ENCODE assay signal across 8 cellular contexts in genomic region chr14:33676135-33676566, GRCh38.
DNase-seq lines count a peak whose midpoint lies in the region; ATAC-seq, FAIRE-seq and TF ChIP-seq lines count a peak whose summit lies in the region.

No MANE protein-coding gene starts in this region.

- no peak overlapping the region for H3K27ac ChIP-seq in K562 (ENCODE audit: extremely low read depth, low read depth, low read length)

- peak; percentile 18 to 53; a peak in 2 of 4 replicates for TF ChIP-seq RAD21 in K562 (CRISPR knock-in tag; conservative IDR thresholded peaks at IDR 0.05 in 1 of 2, IDR thresholded peaks at IDR 0.05 in 1 of 2)

- CTCF ChIA-PET in K562 (lab: Yijun Ruan, JAX; ENCODE audit: low intra/inter-chr PET ratio): no interaction called here

- TF ChIP-seq CTCF in K562 (IDR thresholded peaks at IDR 0.05 in 2 of 3, conservative IDR thresholded peaks at IDR 0.05 in 1 of 3; ENCODE audit: insufficient read depth in 2 of 3, low read depth in 1 of 3, low read length in 3 of 3): peak; percentile 45 to 58 (median 53); a peak in 4 of 6 replicates
- peak; percentile 61 for TF ChIP-seq CTCF in kidney epithelial cell (IDR thresholded peaks at IDR 0.05; ENCODE audit: insufficient read depth, low read length, poor library complexity, severe bottlenecking)

- intact Hi-C loops in Right ventricle myocardium superior (cut with DNase I): no loop called here
- intact Hi-C loops in cardiac septum (cut with DNase I): loop anchor here (5.0 kb wide), 1 partner anchor 116 kb away; no protein-coding TSS in a partner anchor
- intact Hi-C loops in K562 (cut with micrococcal nuclease): no loop called here

- ATAC-seq in Right ventricle myocardium superior (ENCODE audit: poor library complexity): peak; percentile 55
- ATAC-seq in K562: peak; percentile 88
- ATAC-seq in HG03565 (IDR thresholded peaks at IDR 0.05; ENCODE audit: unreplicated experiment): no peak
- no peak for ATAC-seq in GM21737 (IDR thresholded peaks at IDR 0.05; ENCODE audit: unreplicated experiment)
- no peak for ATAC-seq in HG03159 (IDR thresholded peaks at IDR 0.05; ENCODE audit: unreplicated experiment)

- no peak for FAIRE-seq in K562 (lab: Jason Lieb, UNC)

- DNase-seq in Right ventricle myocardium superior (peak; percentile 48), cardiac septum (ENCODE audit: low spot score) (no peak), NCI-H2029 treated with DMSO at 0.1 percent for 48 hours (lab: John Stamatoyannopoulos, UW) (peak; percentile 100), K562 (ENCODE audit: extremely low read depth in 1 of 4, low spot score in 3 of 4) (peak; percentile 11 to 48 (median 30)), kidney epithelial cell (ENCODE audit: low read depth) (no peak)

- no peak overlapping the region for H3K9ac ChIP-seq in K562 (ENCODE audit: insufficient read depth in 1 of 2, low read depth in 2 of 2, low read length in 2 of 2)

- peak overlapping the region; percentile 62 for H2AFZ ChIP-seq in K562 (ENCODE audit: low read depth, low read length)

- no TSS peak for BruUV-seq in K562 (replicated peaks; lab: Mats Ljungman, UMichigan)

- no peaks in the 10 kb centered on the region for H4K20me1 ChIP-seq in K562 (replicated peaks; ENCODE audit: control insufficient read depth, insufficient read depth, low read length)

- peak overlapping the region; percentile 50; the same call in 1 of the 2 replicates for H3K4me2 ChIP-seq in K562 (ENCODE audit: insufficient read depth, low read length)

- H3K27me3 ChIP-seq in K562 (ENCODE audit: control insufficient read depth in 2 of 2, insufficient read depth in 2 of 2, low read length in 2 of 2) (no peaks in the 10 kb centered on the region), kidney epithelial cell (ENCODE audit: control insufficient read depth, insufficient read depth, low read length) (no peaks in the 10 kb centered on the region)

- H3K36me3 ChIP-seq in K562 (ENCODE audit: control insufficient read depth, insufficient read depth, low read length): no peaks in the 10 kb centered on the region
- no peaks in the 10 kb centered on the region for H3K36me3 ChIP-seq in kidney epithelial cell (ENCODE audit: control insufficient read depth, insufficient read depth, low read length)

- POLR2A ChIA-PET in K562 (lab: Yijun Ruan, JAX): no interaction called here

- 3% methylated on average over 3 of the region's 7 CpGs for WGBS in K562 (ENCODE audit: insufficient coverage, low coverage, missing lambda C conversion rate)

- H3K4me3 ChIP-seq in K562: no peak overlapping the region
- H3K4me3 ChIP-seq in kidney epithelial cell (ENCODE audit: low read depth, low read length): no peak overlapping the region

- no peaks in the 10 kb centered on the region for H3K79me2 ChIP-seq in K562 (ENCODE audit: control insufficient read depth, insufficient read depth, low read length)

- H3K9me1 ChIP-seq in K562 (ENCODE audit: control insufficient read depth, insufficient read depth, low read length): no peaks in the 10 kb centered on the region

- no peaks in the 10 kb centered on the region for H3K9me3 ChIP-seq in K562 (replicated peaks; ENCODE audit: control insufficient read depth, insufficient read depth, low read depth, low read length)

- no peak for TF ChIP-seq POLR2A in K562 (conservative IDR thresholded peaks at IDR 0.05)

- H3K4me1 ChIP-seq in K562 (replicated peaks in 1 of 2; ENCODE audit: control insufficient read depth in 2 of 2, insufficient read depth in 2 of 2, low read length in 2 of 2): no peaks in the 10 kb centered on the region

- in situ Hi-C loops in K562 (cut with MboI): no loop called here

- no peak for TF ChIP-seq EP300 in K562 (IDR thresholded peaks at IDR 0.05; ENCODE audit: low read length)

TF ChIP-seq in K562, 482 proteins besides CTCF, POLR2A, EP300 and RAD21 (continues in another document):
- TF ChIP-seq HINFP (tag; conservative IDR thresholded peaks at IDR 0.05; ENCODE audit: low read depth): no peak
- TF ChIP-seq TCFL5 (CRISPR knock-in tag; conservative IDR thresholded peaks at IDR 0.05): no peak
- TF ChIP-seq ZNF232 (CRISPR knock-in tag; IDR thresholded peaks at IDR 0.05): no peak
- no peak for TF ChIP-seq BDP1 (IDR thresholded peaks at IDR 0.05; ENCODE audit: insufficient read depth, insufficient read length)
- TF ChIP-seq YY1 (IDR thresholded peaks at IDR 0.05; ENCODE audit: borderline replicate concordance in 1 of 3, control insufficient read depth in 1 of 3, extremely low read depth in 1 of 3, insufficient read depth in 3 of 3, insufficient read length in 1 of 3, insufficient replicate concordance in 2 of 3, low read depth in 1 of 3, low read length in 2 of 3): peak in 1 of 3 experiments; percentile 18
- no peak for TF ChIP-seq ZNF695 (CRISPR knock-in tag; IDR thresholded peaks at IDR 0.05)
- no peak for TF ChIP-seq THAP12 (CRISPR knock-in tag; IDR thresholded peaks at IDR 0.05)
- TF ChIP-seq RFX7 (CRISPR knock-in tag; IDR thresholded peaks at IDR 0.05): no peak
- TF ChIP-seq ZNF551 (CRISPR knock-in tag; IDR thresholded peaks at IDR 0.05): no peak
- TF ChIP-seq HNRNPK (IDR thresholded peaks at IDR 0.05; ENCODE audit: low read depth, low read length, poor library complexity, severe bottlenecking): no peak
- no peak for TF ChIP-seq POLR3G (IDR thresholded peaks at IDR 0.05; ENCODE audit: extremely low read depth, insufficient read length, insufficient replicate concordance)
- no peak for TF ChIP-seq PCBP2 (IDR thresholded peaks at IDR 0.05; ENCODE audit: low read depth, low read length, poor library complexity, severe bottlenecking)
- peak; percentile 50; the same call in 1 of the 2 replicates for TF ChIP-seq BHLHE40 (IDR thresholded peaks at IDR 0.05; ENCODE audit: low read length)
- no peak for TF ChIP-seq ETV1 (tag; conservative IDR thresholded peaks at IDR 0.05; ENCODE audit: low read depth)
- no peak for TF ChIP-seq ZNF57 (CRISPR knock-in tag; IDR thresholded peaks at IDR 0.05)
- no peak for TF ChIP-seq ELK1 (CRISPR knock-in tag; IDR thresholded peaks at IDR 0.05)
- TF ChIP-seq SP2 (IDR thresholded peaks at IDR 0.05; ENCODE audit: extremely low read depth, low read depth, low read length, poor library complexity, severe bottlenecking): no peak
- no peak for TF ChIP-seq MXD1 (CRISPR knock-in tag; IDR thresholded peaks at IDR 0.05; ENCODE audit: borderline replicate concordance, poor library complexity, severe bottlenecking)
- no peak for TF ChIP-seq ZNF133 (CRISPR knock-in tag; IDR thresholded peaks at IDR 0.05)
- peak; percentile 71; the same call in 1 of the 2 replicates for TF ChIP-seq TFAP4 (CRISPR knock-in tag; IDR thresholded peaks at IDR 0.05; ENCODE audit: borderline replicate concordance)
- TF ChIP-seq SNIP1 (IDR thresholded peaks at IDR 0.05; ENCODE audit: low read depth): no peak
- TF ChIP-seq L3MBTL2 (IDR thresholded peaks at IDR 0.05): peak; percentile 45; the same call in 1 of the 2 replicates
- TF ChIP-seq DPF2 (IDR thresholded peaks at IDR 0.05): no peak

Comparison
In these comparisons a context has a peak if more than half of its experiments do, and no peak if none do; other contexts are left out.
1. DNase-seq: peak in Right ventricle myocardium superior (single experiment), NCI-H2029 treated with DMSO at 0.1 percent for 48 hours (single experiment) and K562 (4 of 4); none in cardiac septum (single experiment) and kidney epithelial cell (single experiment).
2. ATAC-seq: peak in Right ventricle myocardium superior (single experiment) and K562 (single experiment); none in HG03565 (single experiment), GM21737 (single experiment) and HG03159 (single experiment).